Comparison of ENCODE assay signal across 7 cellular contexts in genomic region chr3:135898774-135899173, GRCh38.
"Had no signal": no experiment of that assay in that cellular context is flagged by ENCODE, and none has a peak within 500 bp of the region (broad histone marks: within the 10 kb centered on the region; RNA-seq: fewer than 3 reads in every experiment).

No MANE protein-coding gene starts in this region.

- H3K4me3 Mint-ChIP-seq: IgD-negative memory B cell had no signal

- H3K4me3 ChIP-seq: K562 had no signal

- H3K4me1 Mint-ChIP-seq: IgD-negative memory B cell had no signal

- H3K9me3 Mint-ChIP-seq: IgD-negative memory B cell had no signal

- DNase-seq: KBM-7, KG1 had no signal

- H3K4me2 ChIP-seq: KMS-11 had no signal

- H3K9ac ChIP-seq: KMS-11 had no signal

- H3K27ac ChIP-seq: HL-60, KMS-11 had no signal

- ATAC-seq: HepG2, K562 had no signal
